In the genomic region with DNA sequence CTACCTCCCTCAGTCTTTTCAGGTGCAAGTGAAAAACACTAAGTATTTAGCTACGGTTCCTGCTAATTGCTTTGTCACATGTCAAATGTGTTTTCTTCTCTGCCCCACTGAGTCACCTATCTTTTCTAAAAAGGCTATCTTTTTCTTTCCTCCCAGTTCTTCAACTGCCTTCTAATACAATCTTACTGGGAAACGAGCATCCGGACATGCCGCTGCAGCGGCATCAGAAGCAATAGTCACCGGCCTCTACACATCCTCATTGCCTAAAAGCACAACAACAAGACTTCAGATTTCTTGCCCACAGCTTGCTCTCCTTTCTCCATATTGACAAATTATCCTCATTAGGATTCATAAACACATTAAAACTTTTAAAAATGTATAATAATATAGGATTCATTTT, we compare ENCODE assay signal across 10 cellular contexts. TPM values are rescaled to one million over a fixed set of nuclear protein-coding genes. Genes with fewer than 3 reads are reported as not detected.
A peak's percentile ranks its signal among the peaks of the same experiment; 100 is the strongest.
DNase-seq lines count a peak whose midpoint lies in the region; FAIRE-seq and TF ChIP-seq lines count a peak whose summit lies in the region.
"Had no signal": no experiment of that assay in that cellular context is flagged by ENCODE, and none has a peak within 500 bp of the region (broad histone marks: within the 10 kb centered on the region; RNA-seq: fewer than 3 reads in every experiment).

No MANE protein-coding gene starts in this region.

- H3K27me3 ChIP-seq in SJCRH30, result no peaks in the 10 kb centered on the region
- H3K27me3 ChIP-seq in skeletal muscle tissue (ENCODE audit: control insufficient read depth in 3 of 3, insufficient read depth in 3 of 3, low read length in 3 of 3), result no peaks in the 10 kb centered on the region
- no peaks in the 10 kb centered on the region for H3K27me3 ChIP-seq in Peyer's patch

- H3K27ac ChIP-seq in SJCRH30 (no peak overlapping the region), skeletal muscle tissue (ENCODE audit: low read depth, low read length) (no peak overlapping the region), Peyer's patch (no peak overlapping the region)
- H3K27ac ChIP-seq: PC-9 had no signal

- no peaks in the 10 kb centered on the region for H3K36me3 ChIP-seq in SJCRH30
- no peaks in the 10 kb centered on the region for H3K36me3 ChIP-seq in skeletal muscle tissue (ENCODE audit: control insufficient read depth in 3 of 3, insufficient read depth in 3 of 3, low read length in 3 of 3)
- no peaks in the 10 kb centered on the region for H3K36me3 ChIP-seq in Peyer's patch

- H3K4me1 ChIP-seq in SJCRH30 (peaks cover 4% of the 10 kb centered on the region), skeletal muscle tissue (ENCODE audit: control insufficient read depth in 3 of 3, insufficient read depth in 3 of 3, low read length in 3 of 3) (peaks cover 3 to 15% (median 13%) of the 10 kb centered on the region in 3 donors), Peyer's patch (peaks cover 0 to 8% (median 2%) of the 10 kb centered on the region in 4 donors)

- TF ChIP-seq POLR2A in Peyer's patch (IDR thresholded peaks at IDR 0.05) (no peak), GM12891 (IDR thresholded peaks at IDR 0.05; ENCODE audit: low read depth, low read length) (no peak), GM12892 (IDR thresholded peaks at IDR 0.05; ENCODE audit: low read depth, low read length) (no peak)

- H3K4me3 ChIP-seq in SJCRH30, result peak overlapping the region; percentile 73
- H3K4me3 ChIP-seq in fibroblast of villous mesenchyme (ENCODE audit: low read depth, low read length), result peak overlapping the region; percentile 81
- peak overlapping the region; percentile 85 to 89 (median 88) for H3K4me3 ChIP-seq in skeletal muscle tissue (ENCODE audit: low read length in 3 of 3)
- H3K4me3 ChIP-seq in Peyer's patch, result peak overlapping the region in 1 of 4 donors; percentile 77

- DNase-seq in EL, result peak; percentile 11
- peak in 1 of 2 experiments; percentile 36 for DNase-seq in SJCRH30
- peak; percentile 2 for DNase-seq in fibroblast of villous mesenchyme (ENCODE audit: low read depth)
- DNase-seq in Peyer's patch, result no peak
- no peak for DNase-seq in NCI-H510A treated with DMSO at 0.1 percent for 48 hours (lab: John Stamatoyannopoulos, UW)
- DNase-seq in GM12891 (ENCODE audit: insufficient read length, low spot score), result no peak
- DNase-seq in GM12892 (ENCODE audit: insufficient read length), result no peak
- DNase-seq: PC-9 had no signal

- H3K9me3 ChIP-seq in SJCRH30 (replicated peaks), result no peaks in the 10 kb centered on the region
- no peaks in the 10 kb centered on the region for H3K9me3 ChIP-seq in skeletal muscle tissue (ENCODE audit: control insufficient read depth in 3 of 3, low read length in 3 of 3)
- no peaks in the 10 kb centered on the region for H3K9me3 ChIP-seq in Peyer's patch

- no peak overlapping the region for H3K9ac ChIP-seq in skeletal muscle tissue (ENCODE audit: low read depth in 1 of 3, low read length in 3 of 3)

- FAIRE-seq in GM12891 (lab: Jason Lieb, UNC) (no peak), GM12892 (lab: Jason Lieb, UNC) (no peak)
- FAIRE-seq: HTR-8/SVneo had no signal

- TF ChIP-seq CTCF in fibroblast of villous mesenchyme (IDR thresholded peaks at IDR 0.05; ENCODE audit: insufficient read depth, low read depth, low read length), result no peak
- TF ChIP-seq CTCF in Peyer's patch (IDR thresholded peaks at IDR 0.05), result no peak

TF ChIP-seq in GM12891, 5 proteins besides CTCF, POLR2A, EP300 and RAD21:
- TF ChIP-seq POU2F2 (IDR thresholded peaks at IDR 0.05; ENCODE audit: low read depth, low read length) (no peak), POLR2AphosphoS5 (IDR thresholded peaks at IDR 0.05; ENCODE audit: low read depth, low read length) (no peak), PAX5 (IDR thresholded peaks at IDR 0.05; ENCODE audit: insufficient read depth, low read length, severe bottlenecking) (no peak), TAF1 (IDR thresholded peaks at IDR 0.05; ENCODE audit: low read depth, low read length) (no peak), SPI1 (IDR thresholded peaks at IDR 0.05; ENCODE audit: low read depth, low read length) (no peak)

RNA-seq across cellular contexts. Expression of gene PCDH9, which starts 1.2 kb away (rescaled TPM):
- 4.2 and 5.6 TPM in 2 replicates for total RNA-seq in SJCRH30 (2014; rRNA removed; shearing (Covaris generic))
- total RNA-seq in fibroblast of villous mesenchyme (5.8 and 9.9 TPM in 2 replicates), skeletal muscle tissue (6.8 TPM), Peyer's patch (1 to 10 TPM in 2 of 4 donors, under 1 TPM in 2; 0.57 to 1.7 (median 0.97) TPM)
- 0.01 TPM for polyA plus RNA-seq in GM12891 (2012; ENCODE audit: low read depth, missing spikeins)
- not detected for polyA plus RNA-seq in GM12892 (2012; ENCODE audit: missing spikeins)

Comparison
In these comparisons a context has a peak if more than half of its experiments do, and no peak if none do; other contexts are left out.
1. DNase-seq: peak in EL (single experiment) and fibroblast of villous mesenchyme (single experiment); none in Peyer's patch (0 of 3), NCI-H510A treated with DMSO at 0.1 percent for 48 hours (single experiment), GM12891 (single experiment) and GM12892 (single experiment).